Comparison of ENCODE assay signal across 1 cellular context in the genomic region with DNA sequence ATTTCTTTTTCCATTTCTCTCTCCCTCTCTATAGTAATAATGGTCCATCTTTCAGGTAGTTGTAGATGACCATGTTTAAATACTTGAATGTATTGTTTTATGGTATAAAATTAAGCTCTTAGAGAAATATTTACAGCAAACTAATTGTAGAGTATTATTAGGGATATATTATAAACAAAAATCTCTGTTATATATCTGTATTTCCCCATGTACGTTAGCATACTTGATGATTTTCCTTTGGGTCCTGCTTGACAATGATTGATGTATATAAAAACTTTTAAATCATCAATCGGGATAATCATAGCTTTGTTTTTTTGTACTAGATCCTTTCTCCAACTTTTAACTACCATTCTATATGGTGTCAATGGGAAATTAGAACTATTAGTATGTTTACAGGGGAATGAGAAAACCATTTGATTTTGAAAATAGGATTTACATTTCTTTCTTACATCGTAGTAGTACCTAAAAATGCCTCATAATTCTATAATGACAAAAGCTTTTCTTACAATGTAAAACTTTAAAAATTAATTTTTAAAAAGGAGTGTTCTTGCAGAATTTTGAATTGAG.
TF ChIP-seq lines count a peak whose summit lies in the region.

No MANE protein-coding gene starts in this region.

TF ChIP-seq in GM23338, 12 proteins besides CTCF, POLR2A, EP300 and RAD21 (continued from another document):
- TF ChIP-seq ZNF462 (CRISPR knock-in tag; IDR thresholded peaks at IDR 0.05) = no peak
TF ChIP-seq in GM23338: peak in this region for 0.
